ENCODE assay signal across 16 cellular contexts in the genomic region with DNA sequence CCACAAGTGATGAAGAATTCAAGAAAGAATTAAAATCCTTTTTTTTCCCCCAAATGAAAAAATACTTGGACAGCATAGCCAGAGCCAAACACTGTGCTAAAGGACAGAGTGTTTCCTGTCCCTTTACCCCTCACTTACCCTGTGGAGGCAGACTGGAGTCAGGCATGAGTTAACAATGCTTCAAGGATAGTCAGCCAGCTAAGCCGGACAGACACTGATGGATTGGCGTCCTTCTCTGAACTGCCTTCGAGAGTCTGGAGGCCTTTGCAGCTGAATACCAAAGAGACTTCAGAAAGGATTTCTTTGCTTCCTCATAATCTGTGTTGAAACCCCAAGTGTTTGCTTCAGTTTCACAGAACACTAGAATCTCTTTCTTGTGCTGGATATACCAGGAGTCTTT. TPM values are rescaled to one million over a fixed set of nuclear protein-coding genes. Genes with fewer than 3 reads are reported as not detected.
DNase-seq lines count a peak whose midpoint lies in the region; ATAC-seq, FAIRE-seq and TF ChIP-seq lines count a peak whose summit lies in the region.
"Had no signal": no experiment of that assay in that cellular context is flagged by ENCODE, and none has a peak within 500 bp of the region (broad histone marks: within the 10 kb centered on the region; RNA-seq: fewer than 3 reads in every experiment).

No MANE protein-coding gene starts in this region.

- intact Hi-C loops in activated naive CD4-positive, alpha-beta T cell treated with anti-CD3 and anti-CD28 coated beads for 36 hours (cut with micrococcal nuclease) = no loop called here

- H3K4me3 ChIP-seq in astrocyte (ENCODE audit: insufficient read depth, low read depth, low read length) = no peak overlapping the region
- H3K4me3 ChIP-seq in mesenchymal stem cell (ENCODE audit: insufficient read depth in 1 of 2, low read depth in 1 of 2, low read length in 2 of 2) = peak overlapping the region in 1 of 2 experiments; percentile 56
- H3K4me3 ChIP-seq in Karpas-422 (ENCODE audit: low read length) = no peak overlapping the region
- H3K4me3 ChIP-seq: SK-N-MC, vagina had no signal

- no peak overlapping the region for H4K91ac ChIP-seq in mesenchymal stem cell (ENCODE audit: low read length)

- no peak overlapping the region for H3K18ac ChIP-seq in mesenchymal stem cell (ENCODE audit: low read depth in 1 of 2, low read length in 2 of 2)

- 0 out of 2 replicates have a peak overlapping the region, but pooled peaks have one; percentile 4 for H3K4me3 Mint-ChIP-seq in HFFc6
- H3K4me3 Mint-ChIP-seq in astrocyte (ENCODE audit: unreplicated experiment) = no peak overlapping the region
- H3K4me3 Mint-ChIP-seq in activated naive CD4-positive, alpha-beta T cell treated with anti-CD3 and anti-CD28 coated beads for 36 hours = no peak overlapping the region
- H3K4me3 Mint-ChIP-seq: activated T-cell treated with anti-CD3 and anti-CD28 coated beads, Interleukin-2, amount 50 U/mL, for 72 hours had no signal

- no peak for TF ChIP-seq CTCF in HFFc6 (IDR thresholded peaks at IDR 0.05)
- no peak for TF ChIP-seq CTCF in astrocyte (IDR thresholded peaks at IDR 0.05; ENCODE audit: insufficient read depth, low read depth, low read length)

- H2BK120ac ChIP-seq in mesenchymal stem cell (ENCODE audit: low read depth, low read length) = no peak overlapping the region

- H3K9me3 Mint-ChIP-seq in HFFc6 (no peaks in the 10 kb centered on the region), astrocyte (ENCODE audit: unreplicated experiment) (no peaks in the 10 kb centered on the region)
- no peaks in the 10 kb centered on the region for H3K9me3 Mint-ChIP-seq in activated naive CD4-positive, alpha-beta T cell treated with anti-CD3 and anti-CD28 coated beads for 36 hours
- H3K9me3 Mint-ChIP-seq: activated T-cell treated with anti-CD3 and anti-CD28 coated beads, Interleukin-2, amount 50 U/mL, for 72 hours had no signal

- no peak overlapping the region for H2BK5ac ChIP-seq in mesenchymal stem cell (ENCODE audit: low read depth, low read length, poor library complexity, severe bottlenecking)

- H3K9ac ChIP-seq in astrocyte (ENCODE audit: low read length) (no peak overlapping the region), mesenchymal stem cell (ENCODE audit: low read length) (peak overlapping the region; percentile 59), Karpas-422 (ENCODE audit: low read length) (no peak overlapping the region)

- peaks cover 91% of the 10 kb centered on the region for H3K79me2 ChIP-seq in astrocyte (ENCODE audit: insufficient read depth, low read length)
- peaks cover 86% of the 10 kb centered on the region for H3K79me2 ChIP-seq in Karpas-422 (ENCODE audit: low read length)

- peaks cover 3% of the 10 kb centered on the region for H3K79me1 ChIP-seq in mesenchymal stem cell (replicated peaks; ENCODE audit: low read length, poor library complexity, severe bottlenecking)

- no peak overlapping the region for H2BK12ac ChIP-seq in mesenchymal stem cell (ENCODE audit: low read length in 2 of 2)

- H3K27me3 Mint-ChIP-seq in HFFc6 (ENCODE audit: insufficient read depth) = no peaks in the 10 kb centered on the region; the same call in 1 of the 2 replicates
- H3K27me3 Mint-ChIP-seq in astrocyte (ENCODE audit: low read depth, unreplicated experiment) = no peaks in the 10 kb centered on the region
- no peaks in the 10 kb centered on the region for H3K27me3 Mint-ChIP-seq in activated naive CD4-positive, alpha-beta T cell treated with anti-CD3 and anti-CD28 coated beads for 36 hours (ENCODE audit: low read depth)

- H2AK5ac ChIP-seq in mesenchymal stem cell (ENCODE audit: low read length, severe bottlenecking) = no peak overlapping the region

- no peak overlapping the region for H3K4me2 ChIP-seq in astrocyte (ENCODE audit: low read length)
- H3K4me2 ChIP-seq in mesenchymal stem cell (ENCODE audit: low read length, poor library complexity, severe bottlenecking) = no peak overlapping the region
- no peak overlapping the region for H3K4me2 ChIP-seq in Karpas-422 (ENCODE audit: low read depth, low read length, poor library complexity, severe bottlenecking)

- no peak for FAIRE-seq in astrocyte (lab: Jason Lieb, UNC)

- CTCF ChIA-PET in activated naive CD4-positive, alpha-beta T cell treated with anti-CD3 and anti-CD28 coated beads for 36 hours (lab: Charles Lee) = interaction anchor here (0.5 to 1.5 kb wide), 8 partner anchors 17 to 691 kb away, joined by 3 to 9 read pairs (median 4); no protein-coding TSS in a partner anchor

- WGBS in mesenchymal stem cell = 7% methylated on average over 3 of the region's 3 CpGs

- H3K9me3 ChIP-seq in astrocyte (ENCODE audit: insufficient read depth, low read depth, low read length) = no peaks in the 10 kb centered on the region
- no peaks in the 10 kb centered on the region for H3K9me3 ChIP-seq in mesenchymal stem cell (ENCODE audit: control insufficient read depth, low read length)
- no peaks in the 10 kb centered on the region for H3K9me3 ChIP-seq in Karpas-422 (ENCODE audit: low read length)
- H3K9me3 ChIP-seq: vagina had no signal

- H2AFZ ChIP-seq in astrocyte (ENCODE audit: low read depth, low read length) (no peak overlapping the region), mesenchymal stem cell (ENCODE audit: low read depth, low read length) (no peak overlapping the region), Karpas-422 (ENCODE audit: low read length) (no peak overlapping the region)

- DNase-seq in AG08395 (ENCODE audit: low spot score) (peak; percentile 35), HFFc6 (no peak), astrocyte (ENCODE audit: low read depth) (peak; percentile 19), mesenchymal stem cell (peak; percentile 72), Karpas-422 (no peak)
- no peak for DNase-seq in activated naive CD4-positive, alpha-beta T cell treated with anti-CD3 and anti-CD28 coated beads for 36 hours
- DNase-seq: activated T-cell treated with anti-CD3 and anti-CD28 coated beads, Interleukin-2, amount 50 U/mL, for 72 hours; central memory CD4-positive, alpha-beta T cell; erythroblast; NCI-H446 had no signal

- ATAC-seq in HG02763 (IDR thresholded peaks at IDR 0.05; ENCODE audit: unreplicated experiment) = no peak
- ATAC-seq in GM18498 (IDR thresholded peaks at IDR 0.05; ENCODE audit: unreplicated experiment) = no peak
- ATAC-seq: activated T-cell treated with anti-CD3 and anti-CD28 coated beads, Interleukin-2, amount 50 U/mL, for 72 hours had no signal

- no peak overlapping the region for H2BK15ac ChIP-seq in mesenchymal stem cell (ENCODE audit: low read depth, poor library complexity, severe bottlenecking)

- no peaks in the 10 kb centered on the region for H3K27me3 ChIP-seq in astrocyte (ENCODE audit: insufficient read depth, low read length)
- H3K27me3 ChIP-seq in mesenchymal stem cell (ENCODE audit: control insufficient read depth in 1 of 2, insufficient read depth in 1 of 2, low read length in 2 of 2) = no peaks in the 10 kb centered on the region
- no peaks in the 10 kb centered on the region for H3K27me3 ChIP-seq in Karpas-422 (ENCODE audit: low read length)
- H3K27me3 ChIP-seq: vagina had no signal

- H4K8ac ChIP-seq in mesenchymal stem cell (ENCODE audit: low read length) = no peak overlapping the region

- H3K27ac ChIP-seq in astrocyte (ENCODE audit: low read depth, low read length) = no peak overlapping the region
- no peak overlapping the region for H3K27ac ChIP-seq in mesenchymal stem cell (ENCODE audit: low read length, poor library complexity, severe bottlenecking)
- H3K27ac ChIP-seq in Karpas-422 (ENCODE audit: low read length) = no peak overlapping the region
- H3K27ac ChIP-seq: SK-N-MC, vagina had no signal

- no peaks in the 10 kb centered on the region for H3K36me3 ChIP-seq in astrocyte (ENCODE audit: insufficient read depth, low read length)
- H3K36me3 ChIP-seq in mesenchymal stem cell (ENCODE audit: control insufficient read depth in 1 of 2, insufficient read depth in 2 of 2, low read depth in 1 of 2, low read length in 2 of 2) = no peaks in the 10 kb centered on the region
- no peaks in the 10 kb centered on the region for H3K36me3 ChIP-seq in Karpas-422 (ENCODE audit: insufficient read depth, low read length)
- H3K36me3 ChIP-seq: vagina had no signal

- H3K27ac Mint-ChIP-seq in HFFc6 = peak overlapping the region; percentile 58
- peak overlapping the region; percentile 47 for H3K27ac Mint-ChIP-seq in astrocyte (ENCODE audit: unreplicated experiment)
- H3K27ac Mint-ChIP-seq in activated naive CD4-positive, alpha-beta T cell treated with anti-CD3 and anti-CD28 coated beads for 36 hours = no peak overlapping the region
- H3K27ac Mint-ChIP-seq: activated T-cell treated with anti-CD3 and anti-CD28 coated beads, Interleukin-2, amount 50 U/mL, for 72 hours had no signal

- no peak overlapping the region for H3K4ac ChIP-seq in mesenchymal stem cell (ENCODE audit: low read depth in 1 of 2, low read length in 2 of 2)

- no peak overlapping the region for H3K14ac ChIP-seq in mesenchymal stem cell (ENCODE audit: low read length in 2 of 2)

- H3K23ac ChIP-seq in mesenchymal stem cell (ENCODE audit: low read length in 2 of 2) = no peak overlapping the region

- no peaks in the 10 kb centered on the region for H3K9me2 ChIP-seq in Karpas-422 (replicated peaks; ENCODE audit: insufficient read depth, low read length)

- H3K36me3 Mint-ChIP-seq in HFFc6 (ENCODE audit: low read depth) (no peaks in the 10 kb centered on the region; the same call in 1 of the 2 replicates), astrocyte (ENCODE audit: low read depth, unreplicated experiment) (no peaks in the 10 kb centered on the region)
- no peaks in the 10 kb centered on the region for H3K36me3 Mint-ChIP-seq in activated naive CD4-positive, alpha-beta T cell treated with anti-CD3 and anti-CD28 coated beads for 36 hours (ENCODE audit: low read depth)

- H3K4me1 Mint-ChIP-seq in HFFc6 (ENCODE audit: low read depth) = peaks cover 63% of the 10 kb centered on the region
- peaks cover 25% of the 10 kb centered on the region for H3K4me1 Mint-ChIP-seq in astrocyte (ENCODE audit: low read depth, unreplicated experiment)
- peaks cover 69% of the 10 kb centered on the region for H3K4me1 Mint-ChIP-seq in activated naive CD4-positive, alpha-beta T cell treated with anti-CD3 and anti-CD28 coated beads for 36 hours (ENCODE audit: low read depth)

- H4K20me1 ChIP-seq in astrocyte (ENCODE audit: insufficient read depth, low read length) = peaks cover 85% of the 10 kb centered on the region
- H4K20me1 ChIP-seq in Karpas-422 (ENCODE audit: insufficient read depth, low read depth, low read length) = peaks cover 46% of the 10 kb centered on the region

- H3K4me1 ChIP-seq in astrocyte (ENCODE audit: insufficient read depth, low read length) = peaks cover 4% of the 10 kb centered on the region
- H3K4me1 ChIP-seq in mesenchymal stem cell (ENCODE audit: control insufficient read depth, insufficient read depth, low read depth, low read length) = peaks cover 7% of the 10 kb centered on the region
- H3K4me1 ChIP-seq in Karpas-422 (ENCODE audit: low read length) = peaks cover 32% of the 10 kb centered on the region

RNA-seq across cellular contexts. Expression of a gene that starts 4.5 kb away (rescaled TPM):
- 100 to 1,000 TPM; 147 to 176 (median 151) TPM for total RNA-seq in HFFc6 (2021; fragmentation: NEBNext Ultra II Directional; extraction: Animal tissue kit (Norgen Biotek cat#: 25700))
- 86.6 and 88.1 TPM in 2 replicates for total RNA-seq in astrocyte
- polyA plus RNA-seq in mesenchymal stem cell (2013, experiment 1 of 2) = 113 TPM
- polyA plus RNA-seq in mesenchymal stem cell (2013, experiment 2 of 2) = 117 TPM
- 10 to 100 TPM; 82.5 to 85.1 TPM for total RNA-seq in activated naive CD4-positive, alpha-beta T cell treated with anti-CD3 and anti-CD28 coated beads for 36 hours
- total RNA-seq in Karpas-422 (2014; rRNA removed; shearing (Covaris generic); ENCODE audit: low replicate concordance) = 82.6 and 90.6 TPM in 2 replicates

RNA-seq across cellular contexts. Expression of a gene that starts 48.5 kb away (rescaled TPM):
- not detected for total RNA-seq in HFFc6 (2021; fragmentation: NEBNext Ultra II Directional; extraction: Animal tissue kit (Norgen Biotek cat#: 25700))
- not detected in 2 replicates for total RNA-seq in astrocyte
- polyA plus RNA-seq in mesenchymal stem cell (2013, experiment 1 of 2) = not detected
- polyA plus RNA-seq in mesenchymal stem cell (2013, experiment 2 of 2) = not detected
- total RNA-seq in activated naive CD4-positive, alpha-beta T cell treated with anti-CD3 and anti-CD28 coated beads for 36 hours = not detected
- 0.29 and 0.56 TPM in 2 replicates for total RNA-seq in Karpas-422 (2014; rRNA removed; shearing (Covaris generic); ENCODE audit: low replicate concordance)
- total RNA-seq: Daoy, myocyte had no signal

RNA-seq across cellular contexts. Expression of a gene that starts 59.8 kb away (rescaled TPM):
- not detected for total RNA-seq in HFFc6 (2021; fragmentation: NEBNext Ultra II Directional; extraction: Animal tissue kit (Norgen Biotek cat#: 25700))
- total RNA-seq in astrocyte = 0.11 TPM in 1 of 2 replicates, not detected in the other
- polyA plus RNA-seq in mesenchymal stem cell (2013, experiment 1 of 2) = 0.01 TPM
- polyA plus RNA-seq in mesenchymal stem cell (2013, experiment 2 of 2) = 0.01 TPM
- total RNA-seq in activated naive CD4-positive, alpha-beta T cell treated with anti-CD3 and anti-CD28 coated beads for 36 hours = not detected
- total RNA-seq in Karpas-422 (2014; rRNA removed; shearing (Covaris generic); ENCODE audit: low replicate concordance) = 0.07 TPM in 1 of 2 replicates, not detected in the other
- total RNA-seq: Daoy, vagina had no signal

Comparison
In these comparisons a context has a peak if more than half of its experiments do, and no peak if none do; other contexts are left out.
1. DNase-seq: peak in AG08395 (single experiment), astrocyte (single experiment) and mesenchymal stem cell (single experiment); none in HFFc6 (single experiment), activated naive CD4-positive, alpha-beta T cell treated with anti-CD3 and anti-CD28 coated beads for 36 hours (single experiment) and Karpas-422 (single experiment).